1 cellular context compared by ENCODE assay signal in the genomic region with DNA sequence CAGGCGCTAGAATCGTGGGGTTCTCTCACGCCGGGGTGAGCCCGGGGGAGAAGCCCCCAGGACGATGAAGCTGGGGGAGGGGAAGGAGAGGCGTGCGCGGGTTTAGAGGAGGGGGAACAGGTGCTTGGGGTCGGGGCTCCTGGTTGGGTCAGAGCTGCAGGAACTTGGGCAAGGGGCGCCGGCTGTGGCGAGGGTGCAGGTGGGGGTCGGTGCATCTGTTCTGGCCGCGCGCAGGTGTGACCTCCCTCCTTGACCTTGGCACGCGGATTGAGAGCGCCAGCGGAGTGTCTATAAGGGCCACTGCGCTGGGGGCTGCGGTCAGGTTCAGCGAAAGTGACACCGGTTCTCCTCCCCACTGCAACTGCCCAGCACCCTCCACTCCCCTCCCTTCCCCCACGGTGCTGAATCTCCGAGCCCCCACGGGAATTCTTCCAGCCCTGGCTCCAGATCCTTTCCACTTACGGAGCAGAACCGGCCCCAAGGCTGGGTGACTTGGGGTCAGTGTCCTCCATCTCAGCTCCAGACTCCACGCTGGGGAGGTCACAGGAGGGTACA.
A peak's percentile ranks its signal among the peaks of the same experiment; 100 is the strongest.
TF ChIP-seq lines count a peak whose summit lies in the region.

No MANE protein-coding gene starts in this region.

TF ChIP-seq in H1, 55 proteins besides CTCF, POLR2A, EP300 and RAD21:
- TF ChIP-seq RNF2 (IDR thresholded peaks at IDR 0.05; ENCODE audit: borderline replicate concordance, low read depth, low read length, missing control alignments, poor library complexity, severe bottlenecking) (no peak), MAFK (IDR thresholded peaks at IDR 0.05; ENCODE audit: low read depth, low read length) (no peak), TAF1 (IDR thresholded peaks at IDR 0.05; ENCODE audit: low read depth, low read length) (0 out of 2 replicates have a peak, but pooled peaks have one; percentile 21), TEAD4 (IDR thresholded peaks at IDR 0.05; ENCODE audit: low read depth, low read length) (no peak), PHF8 (conservative IDR thresholded peaks at IDR 0.05; ENCODE audit: low read depth, low read length) (peak; percentile 13; the same call in 1 of the 2 replicates), KDM5A (IDR thresholded peaks at IDR 0.05; ENCODE audit: low read length) (no peak), CREB1 (IDR thresholded peaks at IDR 0.05) (peak; percentile 86), HDAC2 (IDR thresholded peaks at IDR 0.05; ENCODE audit: borderline replicate concordance in 1 of 2, low read depth in 2 of 2, low read length in 2 of 2) (0 out of 4 replicates have a peak, but pooled peaks of 1 of the 2 experiments have one; percentile 25), KDM4A (IDR thresholded peaks at IDR 0.05; ENCODE audit: low read depth, low read length, severe bottlenecking) (peak; percentile 43)
- TF ChIP-seq, protein P1, sequence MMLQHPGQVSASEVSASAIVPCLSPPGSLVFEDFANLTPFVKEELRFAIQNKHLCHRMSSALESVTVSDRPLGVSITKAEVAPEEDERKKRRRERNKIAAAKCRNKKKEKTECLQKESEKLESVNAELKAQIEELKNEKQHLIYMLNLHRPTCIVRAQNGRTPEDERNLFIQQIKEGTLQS (IDR thresholded peaks at IDR 0.05; ENCODE audit: insufficient read depth, low read depth, low read length): no peak
- TF ChIP-seq, protein P2, sequence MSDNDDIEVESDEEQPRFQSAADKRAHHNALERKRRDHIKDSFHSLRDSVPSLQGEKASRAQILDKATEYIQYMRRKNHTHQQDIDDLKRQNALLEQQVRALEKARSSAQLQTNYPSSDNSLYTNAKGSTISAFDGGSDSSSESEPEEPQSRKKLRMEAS (IDR thresholded peaks at IDR 0.05): peak; percentile 54
